ENCODE assay signal across 1 cellular context in genomic region chr11:119108857-119109221, GRCh38.
TF ChIP-seq lines count a peak whose summit lies in the region.

No MANE protein-coding gene starts in this region.

TF ChIP-seq in WTC11, 78 proteins besides CTCF, POLR2A, EP300 and RAD21 (continued from another document):
- TF ChIP-seq ZNF281 (CRISPR knock-in tag; IDR thresholded peaks at IDR 0.05) (no peak), USF1 (CRISPR knock-in tag; IDR thresholded peaks at IDR 0.05) (no peak), GTF2I (CRISPR knock-in tag; conservative IDR thresholded peaks at IDR 0.05) (no peak), IRF1 (CRISPR knock-in tag; IDR thresholded peaks at IDR 0.05) (no peak), TP53 (CRISPR knock-in tag; IDR thresholded peaks at IDR 0.05) (no peak), RELA (CRISPR knock-in tag; IDR thresholded peaks at IDR 0.05; ENCODE audit: borderline replicate concordance) (no peak), AR (CRISPR knock-in tag; IDR thresholded peaks at IDR 0.05) (no peak), ZBTB21 (CRISPR knock-in tag; IDR thresholded peaks at IDR 0.05; ENCODE audit: borderline replicate concordance) (no peak), PRRX2 (CRISPR knock-in tag; IDR thresholded peaks at IDR 0.05) (no peak), ATF2 (CRISPR knock-in tag; IDR thresholded peaks at IDR 0.05; ENCODE audit: borderline replicate concordance, low read depth) (no peak), SMAD4 (CRISPR knock-in tag; IDR thresholded peaks at IDR 0.05) (no peak)
TF ChIP-seq in WTC11: peak in this region for 0.
